20 cellular contexts compared by ENCODE assay signal in genomic region chr19:54216869-54217268, GRCh38. TPM values are rescaled to one million over a fixed set of nuclear protein-coding genes. Genes with fewer than 3 reads are reported as not detected.
DNase-seq lines count a peak whose midpoint lies in the region; ATAC-seq and TF ChIP-seq lines count a peak whose summit lies in the region.
"Had no signal": no experiment of that assay in that cellular context is flagged by ENCODE, and none has a peak within 500 bp of the region (broad histone marks: within the 10 kb centered on the region; RNA-seq: fewer than 3 reads in every experiment).

No MANE protein-coding gene starts in this region.

- peaks cover 61 to 76% of the 10 kb centered on the region in 2 experiments for H3K4me1 ChIP-seq in neutrophil (ENCODE audit: control insufficient read depth in 1 of 2, insufficient read depth in 1 of 2, low read depth in 1 of 2, low read length in 1 of 2)
- no peaks in the 10 kb centered on the region for H3K4me1 ChIP-seq in ascending aorta

- TF ChIP-seq CTCF in neutrophil (IDR thresholded peaks at IDR 0.05) (no peak), ascending aorta (IDR thresholded peaks at IDR 0.05) (no peak)

- H3K4me1 Mint-ChIP-seq in T-helper 17 cell: peaks cover 2% of the 10 kb centered on the region
- H3K4me1 Mint-ChIP-seq: B cell; CD8-positive, alpha-beta memory T cell had no signal

- H3K36me3 Mint-ChIP-seq in T-helper 17 cell (ENCODE audit: low read depth): no peaks in the 10 kb centered on the region

- H3K9me3 ChIP-seq in T-helper 17 cell (ENCODE audit: control insufficient read depth, low read length, poor library complexity, severe bottlenecking): no peaks in the 10 kb centered on the region
- no peaks in the 10 kb centered on the region for H3K9me3 ChIP-seq in neutrophil
- H3K9me3 ChIP-seq in ascending aorta: no peaks in the 10 kb centered on the region

- H3K27ac ChIP-seq in neutrophil: peak overlapping the region; percentile 79
- no peak overlapping the region for H3K27ac ChIP-seq in ascending aorta
- H3K27ac ChIP-seq: BLaER1 treated with 17β-estradiol and CSF1 and Interleukin-3, amounts not matched to agents 10 nM and 100 nM had no signal

- DNase-seq in T-helper 17 cell (no peak), left kidney (ENCODE audit: low read depth, low spot score) (peak; percentile 58), posterior vena cava (ENCODE audit: low spot score) (peak; percentile 71), NCI-H128 (lab: John Stamatoyannopoulos, UW; ENCODE audit: unreplicated experiment) (no peak), ascending aorta (ENCODE audit: low spot score in 2 of 2) (no peak), epidermal melanocyte (ENCODE audit: insufficient read length, low spot score) (no peak)
- DNase-seq: CD4-positive, CD25-positive, alpha-beta regulatory T cell; CD8-positive, alpha-beta memory T cell; COR-L47; DMS 273 treated with DMSO at 0.1 percent for 48 hours; DMS53; DND-41; EL; H9 had no signal

- H3K36me3 ChIP-seq in neutrophil (peaks cover 63% of the 10 kb centered on the region), ascending aorta (peaks cover 0 to 23% of the 10 kb centered on the region in 2 donors)

- intact Hi-C loops in posterior vena cava (cut with DNase I): no loop called here
- intact Hi-C loops in ascending aorta (cut with DNase I): no loop called here

- H3K4me3 Mint-ChIP-seq in T-helper 17 cell: no peak overlapping the region
- H3K4me3 Mint-ChIP-seq: B cell; CD4-positive, CD25-positive, alpha-beta regulatory T cell; CD8-positive, alpha-beta memory T cell had no signal

- no peak overlapping the region for H3K4me3 ChIP-seq in neutrophil (ENCODE audit: low read depth in 1 of 2, low read length in 1 of 2)
- no peak overlapping the region for H3K4me3 ChIP-seq in ascending aorta
- H3K4me3 ChIP-seq: BLaER1 treated with 17β-estradiol and CSF1 and Interleukin-3, amounts not matched to agents 10 nM and 100 nM had no signal

- H3K27me3 ChIP-seq in neutrophil: no peaks in the 10 kb centered on the region
- H3K27me3 ChIP-seq in ascending aorta: no peaks in the 10 kb centered on the region
- H3K27me3 ChIP-seq: BLaER1 treated with 17β-estradiol and CSF1 and Interleukin-3, amounts not matched to agents 10 nM and 100 nM had no signal

- ATAC-seq in T-helper 17 cell: no peak

- H3K27me3 Mint-ChIP-seq in T-helper 17 cell: no peaks in the 10 kb centered on the region
- H3K27me3 Mint-ChIP-seq: B cell; CD4-positive, CD25-positive, alpha-beta regulatory T cell; CD8-positive, alpha-beta memory T cell had no signal

- H3K27ac Mint-ChIP-seq in T-helper 17 cell: peak overlapping the region; percentile 32
- H3K27ac Mint-ChIP-seq: B cell; CD4-positive, CD25-positive, alpha-beta regulatory T cell had no signal

RNA-seq across cellular contexts. Expression of gene LILRB3, which starts 5.9 kb away (rescaled TPM):
- total RNA-seq in T-helper 17 cell: 1 to 10 TPM; 5.2 to 6.2 TPM
- 10 to 100 TPM; 14.6 to 25.5 TPM for total RNA-seq in posterior vena cava
- total RNA-seq in ascending aorta: 38.2 TPM
- total RNA-seq: A172, H1, H9 had no signal

RNA-seq across cellular contexts. Expression of gene RPS9, which starts 16.2 kb away (rescaled TPM):
- total RNA-seq in T-helper 17 cell (1,000 to 10,000 TPM; 1,676 to 1,883 TPM), posterior vena cava (1,000 to 10,000 TPM in 1 of 2 donors, 100 to 1,000 TPM in 1; 777 to 1,026 TPM), ascending aorta (2,061 TPM)

RNA-seq across cellular contexts. Expression of gene LILRA6, which starts 25.7 kb away (rescaled TPM):
- total RNA-seq in T-helper 17 cell (1 to 10 TPM in 1 of 2 donors, under 1 TPM in 1; 0.91 to 2.4 TPM), posterior vena cava (1 to 10 TPM; 8.1 to 9.6 TPM), ascending aorta (25.1 TPM)
- total RNA-seq: A172; B cell; CD4-positive, CD25-positive, alpha-beta regulatory T cell; G401; H1; H9 had no signal

RNA-seq across cellular contexts. Expression of gene TSEN34, which starts 25.8 kb away (rescaled TPM):
- total RNA-seq in T-helper 17 cell (1 to 10 TPM; 8.1 to 8.9 TPM), posterior vena cava (10 to 100 TPM; 17.3 to 24.5 TPM), ascending aorta (54.9 TPM)

RNA-seq across cellular contexts. Expression of gene MBOAT7, which starts 27.5 kb away (rescaled TPM):
- total RNA-seq in T-helper 17 cell: 10 to 100 TPM; 18.4 to 24.5 TPM
- total RNA-seq in posterior vena cava: 10 to 100 TPM; 29.0 to 38.6 TPM
- 56.1 TPM for total RNA-seq in ascending aorta

Comparison
In these comparisons a context has a peak if more than half of its experiments do, and no peak if none do; other contexts are left out.
1. DNase-seq: peak in left kidney (single experiment) and posterior vena cava (single experiment); none in T-helper 17 cell (0 of 3), NCI-H128 (single experiment), ascending aorta (0 of 2) and epidermal melanocyte (single experiment).